20 cellular contexts compared by ENCODE assay signal in the genomic region with DNA sequence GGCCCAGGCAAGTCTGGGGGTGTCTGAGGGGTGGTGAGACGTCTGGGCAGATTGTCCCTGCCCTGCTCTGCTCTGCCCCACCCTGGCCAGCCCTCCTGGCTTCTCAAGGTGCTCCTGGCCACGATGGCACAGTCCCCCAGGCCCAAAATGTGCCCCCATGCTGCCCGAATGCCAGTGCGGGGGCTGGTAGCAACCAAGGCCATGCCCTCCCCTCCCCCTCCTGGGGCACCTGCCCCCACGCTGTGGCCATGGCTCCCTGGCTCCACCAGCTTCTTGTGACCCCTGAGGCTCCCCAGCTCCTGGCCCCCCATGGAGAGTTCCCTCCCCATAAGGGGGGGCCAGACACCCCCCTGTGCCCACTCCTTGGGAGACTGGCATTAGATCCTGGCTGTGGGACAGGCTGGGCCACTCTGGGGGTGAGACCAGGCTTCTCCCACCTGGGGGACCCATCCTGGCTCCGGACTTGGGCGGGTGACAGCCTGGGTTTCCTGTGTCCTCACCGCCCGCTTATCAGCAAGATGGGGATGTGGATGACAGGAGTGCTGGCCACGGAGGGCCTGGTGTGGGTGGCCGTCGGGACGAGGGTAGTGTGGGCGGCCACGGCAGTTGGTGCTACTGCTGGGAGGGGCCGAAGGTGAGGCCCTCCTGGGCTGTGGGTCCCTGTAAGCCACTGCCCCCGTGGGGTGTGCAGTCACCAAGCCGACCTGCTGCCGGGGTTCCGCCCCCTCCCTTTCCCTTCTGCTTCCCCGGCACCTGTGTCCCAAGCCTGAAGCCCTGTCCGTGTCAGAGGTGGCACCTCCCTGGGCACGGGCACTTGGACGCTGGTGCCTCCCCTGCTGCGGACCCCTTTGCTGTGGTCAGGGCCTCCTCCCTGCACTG. TPM values are rescaled to one million over a fixed set of nuclear protein-coding genes. Genes with fewer than 3 reads are reported as not detected.
DNase-seq lines count a peak whose midpoint lies in the region; ATAC-seq, FAIRE-seq and TF ChIP-seq lines count a peak whose summit lies in the region.
"Had no signal": no experiment of that assay in that cellular context is flagged by ENCODE, and none has a peak within 500 bp of the region (broad histone marks: within the 10 kb centered on the region; RNA-seq: fewer than 3 reads in every experiment).

No MANE protein-coding gene starts in this region.

- H2BK5ac ChIP-seq in trophoblast cell (ENCODE audit: low read depth, low read length, poor library complexity), result no peak overlapping the region

- no peak overlapping the region for H3K23ac ChIP-seq in trophoblast cell (ENCODE audit: low read length)

- H2BK12ac ChIP-seq in trophoblast cell (ENCODE audit: low read length), result no peak overlapping the region

- H3K4ac ChIP-seq in trophoblast cell (ENCODE audit: low read depth, low read length), result no peak overlapping the region

- POLR2A ChIA-PET in HEK293 (lab: Yijun Ruan, JAX), result no interaction called here

- DNase-seq in activated effector memory CD4-positive, alpha-beta T cell treated with anti-CD3 and anti-CD28 coated beads, Interleukin-2, amount 50 U/mL, for 16 hours, result peak; percentile 62
- DNase-seq in activated effector memory CD4-positive, alpha-beta T cell treated with Interleukin-2 at 50 U/mL for 16 hours, result no peak
- DNase-seq in kidney (peak; percentile 73), psoas muscle (peak; percentile 11 to 35), trophoblast cell (no peak)
- DNase-seq: activated CD4-positive, alpha-beta memory T cell treated with anti-CD3 and anti-CD28 coated beads for 36 hours; amygdala; GOT3; NCI-H1417; NCI-H2107; NCI-H524 treated with DMSO at 0.1 percent for 48 hours; stimulated activated CD4-positive, alpha-beta T cell treated with anti-CD3 and anti-CD28 coated beads, Interleukin-15, amount 100 ng/mL, for 24 hours had no signal

- intact Hi-C loops in kidney (cut with DNase I), result no loop called here
- intact Hi-C loops in psoas muscle (cut with DNase I), result loop anchor here (5.0 kb wide), 2 partner anchors 75 to 125 kb away; a partner anchor contains a TSS

- H3K36me3 ChIP-seq in HEK293 (ENCODE audit: control insufficient read depth in 2 of 2, insufficient read depth in 1 of 2, low read length in 2 of 2), result no peaks in the 10 kb centered on the region
- H3K36me3 ChIP-seq in kidney (ENCODE audit: control insufficient read depth in 1 of 2, insufficient read depth in 2 of 2, low read length in 2 of 2), result no peaks in the 10 kb centered on the region
- H3K36me3 ChIP-seq in psoas muscle (ENCODE audit: insufficient read depth in 1 of 2, low read depth in 1 of 2), result no peaks in the 10 kb centered on the region
- no peaks in the 10 kb centered on the region for H3K36me3 ChIP-seq in trophoblast cell (ENCODE audit: control insufficient read depth in 1 of 2, insufficient read depth in 2 of 2, low read length in 2 of 2)
- H3K36me3 ChIP-seq: upper lobe of left lung had no signal

- CTCF ChIA-PET in HEK293 (lab: Yijun Ruan, JAX), result interaction anchor here (0.6 to 1.9 kb wide), 9 partner anchors 9 to 223 kb away, joined by 3 to 10 read pairs (median 5); a partner anchor contains a TSS

- 79 to 84% (median 81%) methylated on average over 19 to 25 of the region's 25 CpGs for WGBS in psoas muscle, 3 donors
- WGBS in trophoblast cell (ENCODE audit: extremely low coverage, insufficient coverage, insufficient read length), result no CpG with 5 or more reads among the region's 25 CpGs

- H2AFZ ChIP-seq in trophoblast cell (ENCODE audit: insufficient read depth, low read length, poor library complexity), result no peak overlapping the region

- no peak for TF ChIP-seq CTCF in HEK293 (tag by site-specific recombination; IDR thresholded peaks at IDR 0.05)
- no peak for TF ChIP-seq CTCF in kidney (IDR thresholded peaks at IDR 0.05; ENCODE audit: borderline replicate concordance, extremely low read depth, insufficient read depth)
- TF ChIP-seq CTCF in psoas muscle (IDR thresholded peaks at IDR 0.05), result no peak

- no peaks in the 10 kb centered on the region for H3K79me2 ChIP-seq in trophoblast cell (ENCODE audit: control insufficient read depth, insufficient read depth, low read length, poor library complexity)

- no peak overlapping the region for H3K18ac ChIP-seq in trophoblast cell (ENCODE audit: low read length)

- H4K8ac ChIP-seq in trophoblast cell (ENCODE audit: low read depth, low read length), result no peak overlapping the region

- ATAC-seq in psoas muscle (no peak), HG03159 (IDR thresholded peaks at IDR 0.05; ENCODE audit: unreplicated experiment) (no peak), HG03135 (IDR thresholded peaks at IDR 0.05; ENCODE audit: unreplicated experiment) (no peak)

- H2BK120ac ChIP-seq in trophoblast cell (ENCODE audit: insufficient read depth, low read length, poor library complexity), result no peak overlapping the region

- H3K4me3 ChIP-seq in HEK293 (ENCODE audit: low read depth, low read length) (no peak overlapping the region), kidney (ENCODE audit: low read length in 2 of 2) (no peak overlapping the region), psoas muscle (no peak overlapping the region), trophoblast cell (ENCODE audit: low read depth, low read length) (no peak overlapping the region)
- H3K4me3 ChIP-seq: SK-N-MC, upper lobe of left lung had no signal

- no peak overlapping the region for H2AK5ac ChIP-seq in trophoblast cell (ENCODE audit: low read length)

- H3K27ac ChIP-seq in HEK293 (ENCODE audit: extremely low read depth, low read depth, low read length) (no peak overlapping the region), kidney (ENCODE audit: low read depth in 2 of 2, low read length in 2 of 2) (no peak overlapping the region), psoas muscle (no peak overlapping the region), trophoblast cell (ENCODE audit: low read depth, low read length) (no peak overlapping the region)
- H3K27ac ChIP-seq: SK-N-MC, upper lobe of left lung had no signal

- no peak for FAIRE-seq in kidney (lab: Jason Lieb, UNC)
- FAIRE-seq: A204.1, D721Med had no signal

- H3K27me3 ChIP-seq in psoas muscle (ENCODE audit: insufficient read depth in 3 of 3, low read length in 2 of 3), result peaks cover 0 to 33% (median 15%) of the 10 kb centered on the region in 3 donors
- H3K27me3 ChIP-seq in trophoblast cell (ENCODE audit: insufficient read depth, low read length), result no peaks in the 10 kb centered on the region

- H4K12ac ChIP-seq in trophoblast cell (ENCODE audit: low read depth, low read length), result no peak overlapping the region

- no peaks in the 10 kb centered on the region for H3K79me1 ChIP-seq in trophoblast cell (ENCODE audit: low read length)

- H4K91ac ChIP-seq in trophoblast cell (ENCODE audit: low read depth, low read length), result no peak overlapping the region

- H3K4me2 ChIP-seq in trophoblast cell (ENCODE audit: low read length), result no peak overlapping the region

- no peak overlapping the region for H3K9ac ChIP-seq in kidney (ENCODE audit: low read length in 2 of 2)
- H3K9ac ChIP-seq in trophoblast cell (ENCODE audit: low read length), result no peak overlapping the region

- H3K9me3 ChIP-seq in HEK293 (ENCODE audit: control insufficient read depth, insufficient read depth, low read depth, low read length) (no peaks in the 10 kb centered on the region), kidney (ENCODE audit: control insufficient read depth in 1 of 2, low read length in 2 of 2) (no peaks in the 10 kb centered on the region), psoas muscle (no peaks in the 10 kb centered on the region), trophoblast cell (ENCODE audit: insufficient read depth, low read depth, low read length) (peaks cover 2% of the 10 kb centered on the region)
- H3K9me3 ChIP-seq: upper lobe of left lung had no signal

- H3K4me1 ChIP-seq in HEK293 (ENCODE audit: control insufficient read depth, insufficient read depth, low read length) (no peaks in the 10 kb centered on the region), kidney (ENCODE audit: control insufficient read depth in 1 of 2, insufficient read depth in 1 of 2, low read depth in 1 of 2, low read length in 2 of 2) (peaks cover 0 to 2% of the 10 kb centered on the region in 2 donors), psoas muscle (no peaks in the 10 kb centered on the region), trophoblast cell (ENCODE audit: control insufficient read depth in 1 of 2, insufficient read depth in 2 of 2, low read length in 2 of 2) (peaks cover 2 to 3% of the 10 kb centered on the region in 2 experiments)

- H3K14ac ChIP-seq in trophoblast cell (ENCODE audit: low read length), result no peak overlapping the region

TF ChIP-seq in HEK293, 187 proteins besides CTCF, POLR2A, EP300 and RAD21:
- peak; percentile 58 for TF ChIP-seq ZFHX2 (tag by site-specific recombination; conservative IDR thresholded peaks at IDR 0.05)
- TF ChIP-seq EGR2 (tag by site-specific recombination; IDR thresholded peaks at IDR 0.05; ENCODE audit: low read depth), result peak; percentile 41; the same call in 1 of the 2 replicates
- TF ChIP-seq GLIS1 (tag by site-specific recombination; IDR thresholded peaks at IDR 0.05), result 0 out of 2 replicates have a peak, but pooled peaks have one; percentile 9
- TF ChIP-seq, protein P1, sequence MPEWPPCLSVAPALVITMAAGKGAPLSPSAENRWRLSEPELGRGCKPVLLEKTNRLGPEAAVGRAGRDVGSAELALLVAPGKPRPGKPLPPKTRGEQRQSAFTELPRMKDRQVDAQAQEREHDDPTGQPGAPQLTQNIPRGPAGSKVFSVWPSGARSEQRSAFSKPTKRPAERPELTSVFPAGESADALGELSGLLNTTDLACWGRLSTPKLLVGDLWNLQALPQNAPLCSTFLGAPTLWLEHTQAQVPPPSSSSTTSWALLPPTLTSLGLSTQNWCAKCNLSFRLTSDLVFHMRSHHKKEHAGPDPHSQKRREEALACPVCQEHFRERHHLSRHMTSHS (tag by site-specific recombination; IDR thresholded peaks at IDR 0.05), result no peak

RNA-seq across cellular contexts. Expression of a gene that starts 15.9 kb away (rescaled TPM):
- 3.0 TPM for total RNA-seq in kidney
- 1.1 TPM for polyA plus RNA-seq in kidney (ENCODE audit: insufficient read depth, low read depth, low replicate concordance)
- not detected for total RNA-seq in psoas muscle
- under 1 TPM; under 0.01 to 0.04 (median 0.01) TPM for polyA plus RNA-seq in psoas muscle
- 0.01 and 0.04 TPM in 2 replicates for polyA plus RNA-seq in trophoblast cell (2013)
- total RNA-seq: activated CD4-positive, alpha-beta memory T cell treated with anti-CD3 and anti-CD28 coated beads for 36 hours; MCF 10A had no signal

RNA-seq across cellular contexts. Expression of a gene that starts 22.3 kb away (rescaled TPM):
- total RNA-seq in kidney (not detected), psoas muscle (under 1 TPM in 3 of 4 donors, not detected in 1; 0.02 to 0.44 (median 0.04) TPM)
- polyA plus RNA-seq in kidney (ENCODE audit: insufficient read depth, low read depth, low replicate concordance) (not detected), psoas muscle (under 1 TPM in 2 of 3 donors, not detected in 1; under 0.01 to 0.01 TPM)
- 0.01 TPM in 2 replicates for polyA plus RNA-seq in trophoblast cell (2013)
- total RNA-seq: activated CD4-positive, alpha-beta memory T cell treated with anti-CD3 and anti-CD28 coated beads for 36 hours had no signal

Comparison
In these comparisons a context has a peak if more than half of its experiments do, and no peak if none do; other contexts are left out.
1. DNase-seq: peak in activated effector memory CD4-positive, alpha-beta T cell treated with anti-CD3 and anti-CD28 coated beads, Interleukin-2, amount 50 U/mL, for 16 hours (single experiment), kidney (single experiment) and psoas muscle (2 of 2); none in activated effector memory CD4-positive, alpha-beta T cell treated with Interleukin-2 at 50 U/mL for 16 hours (single experiment) and trophoblast cell (0 of 2).